In the genomic region with DNA sequence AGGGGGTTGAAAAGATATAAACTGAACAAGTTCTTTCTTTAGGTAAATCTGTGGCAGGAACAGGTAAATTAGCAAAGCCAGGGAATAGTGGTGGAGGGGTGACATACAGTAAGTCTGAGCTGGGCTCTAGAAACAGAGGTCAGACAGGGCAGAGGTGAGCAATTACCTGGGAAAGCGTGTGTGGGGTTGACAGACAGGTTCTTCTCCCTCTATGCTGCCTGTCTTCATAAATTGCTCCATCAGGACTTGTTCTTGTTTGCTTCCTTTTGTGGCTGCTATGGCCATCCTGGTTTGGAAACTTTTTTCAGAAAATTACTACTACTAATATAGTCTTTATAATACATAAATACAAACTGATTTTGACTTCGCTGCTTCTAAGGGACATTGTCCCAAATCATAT, we compare ENCODE assay signal across 14 cellular contexts. TPM values are rescaled to one million over a fixed set of nuclear protein-coding genes. Genes with fewer than 3 reads are reported as not detected.
DNase-seq lines count a peak whose midpoint lies in the region; ATAC-seq and TF ChIP-seq lines count a peak whose summit lies in the region.
"Had no signal": no experiment of that assay in that cellular context is flagged by ENCODE, and none has a peak within 500 bp of the region (broad histone marks: within the 10 kb centered on the region; RNA-seq: fewer than 3 reads in every experiment).

No MANE protein-coding gene starts in this region.

- no peak overlapping the region for H2BK120ac ChIP-seq in mesenchymal stem cell (ENCODE audit: low read depth, low read length)

- peaks cover 37% of the 10 kb centered on the region for H3K79me2 ChIP-seq in ACC112 (ENCODE audit: control insufficient read depth, insufficient read depth, low read length, unreplicated experiment)

- peaks cover 3% of the 10 kb centered on the region for H3K79me1 ChIP-seq in mesenchymal stem cell (replicated peaks; ENCODE audit: low read length, poor library complexity, severe bottlenecking)

- H3K36me3 ChIP-seq in ACC112 (ENCODE audit: insufficient read depth, low read length) = peaks cover 22% of the 10 kb centered on the region
- H3K36me3 ChIP-seq in mesenchymal stem cell (ENCODE audit: control insufficient read depth in 1 of 2, insufficient read depth in 2 of 2, low read depth in 1 of 2, low read length in 2 of 2) = peaks cover 8 to 73% of the 10 kb centered on the region in 2 experiments

- H3K4me3 ChIP-seq in ACC112 (ENCODE audit: low read depth, low read length) (no peak overlapping the region), mesenchymal stem cell (ENCODE audit: insufficient read depth in 1 of 2, low read depth in 1 of 2, low read length in 2 of 2) (no peak overlapping the region)
- H3K4me3 ChIP-seq: BLaER1 treated with 17β-estradiol and CSF1 and Interleukin-3, amounts not matched to agents 10 nM and 100 nM had no signal

- H3K36me3 Mint-ChIP-seq in activated naive CD4-positive, alpha-beta T cell treated with anti-CD3 and anti-CD28 coated beads, Interleukin-2, amount 50 U/mL, for 72 hours = peaks cover 22 to 36% of the 10 kb centered on the region in 2 donors

- no peak overlapping the region for H2AK5ac ChIP-seq in mesenchymal stem cell (ENCODE audit: low read length, severe bottlenecking)

- no peak overlapping the region for H3K14ac ChIP-seq in mesenchymal stem cell (ENCODE audit: low read length in 2 of 2)

- DNase-seq in DMS53 treated with DMSO at 0.1 percent for 48 hours (lab: John Stamatoyannopoulos, UW; ENCODE audit: unreplicated experiment) = peak; percentile 44
- no peak for DNase-seq in activated naive CD4-positive, alpha-beta T cell treated with anti-CD3 and anti-CD28 coated beads, Interleukin-2, amount 50 U/mL, for 72 hours (ENCODE audit: low spot score in 2 of 2)
- DNase-seq in mesenchymal stem cell = no peak
- no peak for DNase-seq in GM13977 (ENCODE audit: low spot score)
- DNase-seq in NCI-H1105 treated with DMSO at 0.1 percent for 48 hours (lab: John Stamatoyannopoulos, UW) = no peak
- DNase-seq in NCI-H345 (lab: John Stamatoyannopoulos, UW) = no peak
- DNase-seq: GF-D8, NCI-H524 treated with DMSO at 0.1 percent for 48 hours, right cardiac atrium, SHP77 treated with DMSO at 0.1 percent for 48 hours had no signal

- no peak overlapping the region for H3K23ac ChIP-seq in mesenchymal stem cell (ENCODE audit: low read length in 2 of 2)

- peak overlapping the region; percentile 40 for H3K9ac ChIP-seq in mesenchymal stem cell (ENCODE audit: low read length)

- no peaks in the 10 kb centered on the region for H3K9me3 Mint-ChIP-seq in activated naive CD4-positive, alpha-beta T cell treated with anti-CD3 and anti-CD28 coated beads, Interleukin-2, amount 50 U/mL, for 72 hours
- H3K9me3 Mint-ChIP-seq: WTC11 had no signal

- no peak overlapping the region for H4K8ac ChIP-seq in mesenchymal stem cell (ENCODE audit: low read length)

- H2BK5ac ChIP-seq in mesenchymal stem cell (ENCODE audit: low read depth, low read length, poor library complexity, severe bottlenecking) = no peak overlapping the region

- H3K27ac Mint-ChIP-seq in activated naive CD4-positive, alpha-beta T cell treated with anti-CD3 and anti-CD28 coated beads, Interleukin-2, amount 50 U/mL, for 72 hours = peak overlapping the region; percentile 22 to 42

- H2BK12ac ChIP-seq in mesenchymal stem cell (ENCODE audit: low read length in 2 of 2) = peak overlapping the region in 1 of 2 experiments; percentile 54

- no peak overlapping the region for H4K91ac ChIP-seq in mesenchymal stem cell (ENCODE audit: low read length)

- WGBS in mesenchymal stem cell = no CpG with 5 or more reads among the region's 2 CpGs

- H2AFZ ChIP-seq in ACC112 (ENCODE audit: low read length, unreplicated experiment) = no peak overlapping the region
- H2AFZ ChIP-seq in mesenchymal stem cell (ENCODE audit: low read depth, low read length) = no peak overlapping the region

- H3K9me3 ChIP-seq in mesenchymal stem cell (ENCODE audit: control insufficient read depth, low read length) = no peaks in the 10 kb centered on the region
- H3K9me3 ChIP-seq: BLaER1 treated with 17β-estradiol and CSF1 and Interleukin-3, amounts not matched to agents 10 nM and 100 nM had no signal

- no peak overlapping the region for H3K18ac ChIP-seq in mesenchymal stem cell (ENCODE audit: low read depth in 1 of 2, low read length in 2 of 2)

- H3K4me1 ChIP-seq in ACC112 (ENCODE audit: control insufficient read depth, insufficient read depth, low read length, unreplicated experiment) (peaks cover 11% of the 10 kb centered on the region), mesenchymal stem cell (ENCODE audit: control insufficient read depth, insufficient read depth, low read depth, low read length) (peaks cover 11% of the 10 kb centered on the region)

- no peaks in the 10 kb centered on the region for H3K27me3 ChIP-seq in ACC112 (ENCODE audit: insufficient read depth, low read length)
- no peaks in the 10 kb centered on the region for H3K27me3 ChIP-seq in mesenchymal stem cell (ENCODE audit: control insufficient read depth in 1 of 2, insufficient read depth in 1 of 2, low read length in 2 of 2)
- H3K27me3 ChIP-seq: BLaER1 treated with 17β-estradiol and CSF1 and Interleukin-3, amounts not matched to agents 10 nM and 100 nM had no signal

- no peak for TF ChIP-seq CTCF in GM13977 (IDR thresholded peaks at IDR 0.05; ENCODE audit: extremely low read depth, insufficient read depth, missing control alignments)

- H3K4ac ChIP-seq in mesenchymal stem cell (ENCODE audit: low read depth in 1 of 2, low read length in 2 of 2) = no peak overlapping the region

- no peak for ATAC-seq in activated naive CD4-positive, alpha-beta T cell treated with anti-CD3 and anti-CD28 coated beads, Interleukin-2, amount 50 U/mL, for 72 hours
- no peak for ATAC-seq in HG02642 (IDR thresholded peaks at IDR 0.05; ENCODE audit: poor library complexity, unreplicated experiment)
- ATAC-seq: right cardiac atrium, WTC11 had no signal

- in situ Hi-C loops in GM13977 (cut with MboI; ENCODE audit: low pct_unique_long_range_greater_than_20kb, low sequenced_read_pairs, unreplicated experiment) = no loop called here

- H3K4me2 ChIP-seq in mesenchymal stem cell (ENCODE audit: low read length, poor library complexity, severe bottlenecking) = no peak overlapping the region
- H3K4me2 ChIP-seq: BLaER1 treated with 17β-estradiol and CSF1 and Interleukin-3, amounts not matched to agents 10 nM and 100 nM had no signal

- H2BK15ac ChIP-seq in mesenchymal stem cell (ENCODE audit: low read depth, poor library complexity, severe bottlenecking) = no peak overlapping the region

- H3K27ac ChIP-seq in ACC112 (ENCODE audit: low read depth, low read length) (peak overlapping the region; percentile 36), mesenchymal stem cell (ENCODE audit: low read length, poor library complexity, severe bottlenecking) (peak overlapping the region; percentile 40)
- H3K27ac ChIP-seq: BLaER1 treated with 17β-estradiol and CSF1 and Interleukin-3, amounts not matched to agents 10 nM and 100 nM had no signal

RNA-seq across cellular contexts. Expression of a gene that starts 3.4 kb away (rescaled TPM):
- total RNA-seq in activated naive CD4-positive, alpha-beta T cell treated with anti-CD3 and anti-CD28 coated beads, Interleukin-2, amount 50 U/mL, for 72 hours = 10 to 100 TPM; 63.7 to 72.3 TPM
- 41.3 TPM for polyA plus RNA-seq in mesenchymal stem cell (2013, experiment 1 of 2)
- 40.2 TPM for polyA plus RNA-seq in mesenchymal stem cell (2013, experiment 2 of 2)

RNA-seq across cellular contexts. Expression of a gene that starts 30.7 kb away (rescaled TPM):
- total RNA-seq in activated naive CD4-positive, alpha-beta T cell treated with anti-CD3 and anti-CD28 coated beads, Interleukin-2, amount 50 U/mL, for 72 hours = 100 to 1,000 TPM; 311 to 402 TPM
- 241 TPM for polyA plus RNA-seq in mesenchymal stem cell (2013, experiment 1 of 2)
- polyA plus RNA-seq in mesenchymal stem cell (2013, experiment 2 of 2) = 246 TPM
